18 cellular contexts compared by ENCODE assay signal in the genomic region with DNA sequence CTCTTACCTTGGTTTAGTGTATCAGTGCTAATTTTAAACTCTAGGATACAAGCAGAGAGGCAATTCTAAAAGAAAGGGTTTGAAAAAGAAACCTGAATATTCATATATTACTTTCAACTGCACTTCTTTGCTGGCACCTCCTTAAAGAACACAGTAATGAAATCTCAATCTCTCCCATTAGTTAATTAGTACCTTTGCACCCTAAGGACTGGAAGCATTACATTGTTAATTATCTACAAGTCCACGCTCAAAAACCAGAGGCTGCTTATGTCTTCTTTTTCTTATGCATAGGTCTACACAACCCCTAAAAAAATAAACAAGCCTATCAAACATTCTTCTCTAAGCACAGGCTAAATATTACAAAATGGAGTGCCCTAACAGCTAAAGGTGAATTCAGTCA. TPM values are rescaled to one million over a fixed set of nuclear protein-coding genes. Genes with fewer than 3 reads are reported as not detected.
DNase-seq lines count a peak whose midpoint lies in the region; ATAC-seq and TF ChIP-seq lines count a peak whose summit lies in the region.
"Had no signal": no experiment of that assay in that cellular context is flagged by ENCODE, and none has a peak within 500 bp of the region (broad histone marks: within the 10 kb centered on the region; RNA-seq: fewer than 3 reads in every experiment).

No MANE protein-coding gene starts in this region.

- DNase-seq in GM23338 (ENCODE audit: low spot score) (no peak), neural crest cell (ENCODE audit: low read depth, low spot score) (no peak), immature natural killer cell (no peak), NCI-H1417 treated with DMSO at 0.1 percent for 48 hours (lab: John Stamatoyannopoulos, UW) (no peak)
- DNase-seq: adrenal gland, hippocampal formation, Karpas-422, NCI-H2081 treated with DMSO at 0.1 percent for 48 hours, SW 1271, transverse colon had no signal

- H3K9me3 Mint-ChIP-seq in GM23338 (no peaks in the 10 kb centered on the region), neural crest cell (no peaks in the 10 kb centered on the region), immature natural killer cell (no peaks in the 10 kb centered on the region)
- H3K9me3 Mint-ChIP-seq: activated T-helper 2 cell treated with anti-CD3 and anti-CD28 coated beads, Interferon-gamma antibody, Interleukin-2, Interleukin-4, amounts not matched to agents 10 μg/mL and 5 μg/mL and 100 μg/mL, durations not matched to agents 14 hours and 24 hours and 36 hours; dendritic cell treated with granulocyte-macrophage colony-stimulating factor and Interleukin-4, amounts not matched to agents 40 ng/mL and 50 ng/mL, for 4 days had no signal

- peak overlapping the region; percentile 33; the same call in 1 of the 2 replicates for H3K4me2 ChIP-seq in GM23338

- no peak overlapping the region for H3K4me3 ChIP-seq in GM23338
- H3K4me3 ChIP-seq: adrenal gland, lung, transverse colon had no signal

- no peaks in the 10 kb centered on the region for H3K36me3 ChIP-seq in GM23338 (ENCODE audit: insufficient read depth)
- H3K36me3 ChIP-seq: adrenal gland, transverse colon had no signal

- H3K79me2 ChIP-seq in GM23338 (replicated peaks; ENCODE audit: insufficient read depth), result no peaks in the 10 kb centered on the region; the same call in 1 of the 2 replicates

- H3K4me1 Mint-ChIP-seq in GM23338 (peaks cover 47% of the 10 kb centered on the region), neural crest cell (peaks cover 46% of the 10 kb centered on the region), immature natural killer cell (peaks cover 38 to 51% of the 10 kb centered on the region in 2 donors)

- H3K27ac Mint-ChIP-seq in GM23338 (no peak overlapping the region), neural crest cell (ENCODE audit: unreplicated experiment) (no peak overlapping the region), immature natural killer cell (peak overlapping the region in 2 of 6 donors; percentile 18 to 41)
- H3K27ac Mint-ChIP-seq: activated T-helper 2 cell treated with anti-CD3 and anti-CD28 coated beads, Interferon-gamma antibody, Interleukin-2, Interleukin-4, amounts not matched to agents 10 μg/mL and 5 μg/mL and 100 μg/mL, durations not matched to agents 14 hours and 24 hours and 36 hours; dendritic cell treated with granulocyte-macrophage colony-stimulating factor and Interleukin-4, amounts not matched to agents 40 ng/mL and 50 ng/mL, for 4 days; stimulated activated naive CD8-positive, alpha-beta T cell treated with anti-CD3 and anti-CD28 coated beads, Interleukin-15, Interleukin-2, amounts not matched to agents 100 ng/mL and 50 ng/mL, for 24 hours had no signal

- H3K27ac ChIP-seq in GM23338 (ENCODE audit: low read depth), result no peak overlapping the region
- H3K27ac ChIP-seq: adrenal gland, transverse colon had no signal

- peak; percentile 51 for ATAC-seq in GM18907 (IDR thresholded peaks at IDR 0.05; ENCODE audit: unreplicated experiment)
- no peak for ATAC-seq in GM23338
- ATAC-seq in HG03571 (IDR thresholded peaks at IDR 0.05; ENCODE audit: unreplicated experiment), result peak; percentile 40
- ATAC-seq in HG02973 (IDR thresholded peaks at IDR 0.05; ENCODE audit: unreplicated experiment), result no peak
- no peak for ATAC-seq in HG03139 (IDR thresholded peaks at IDR 0.05; ENCODE audit: unreplicated experiment)

- H3K36me3 Mint-ChIP-seq in GM23338 (ENCODE audit: low read depth) (peaks cover 7% of the 10 kb centered on the region; the same call in 2 of the 3 replicates), neural crest cell (ENCODE audit: low read depth) (peaks cover 8% of the 10 kb centered on the region), immature natural killer cell (peaks cover 0 to 10% (median 8%) of the 10 kb centered on the region in 3 donors)

- H3K27me3 ChIP-seq in GM23338 (ENCODE audit: insufficient read depth), result no peaks in the 10 kb centered on the region
- H3K27me3 ChIP-seq: transverse colon had no signal

- TF ChIP-seq CTCF in GM23338 (conservative IDR thresholded peaks at IDR 0.05; ENCODE audit: low read depth in 2 of 2) (no peak), neural crest cell (conservative IDR thresholded peaks at IDR 0.05) (no peak)

- no peaks in the 10 kb centered on the region for H3K9me2 ChIP-seq in GM23338 (ENCODE audit: insufficient read depth)

- H2AFZ ChIP-seq in GM23338, result no peak overlapping the region

- no peaks in the 10 kb centered on the region for H3F3A ChIP-seq in GM23338 (replicated peaks; ENCODE audit: low read depth)

- H3K27me3 Mint-ChIP-seq in GM23338 (ENCODE audit: insufficient read depth, low read depth, poor library complexity), result no peaks in the 10 kb centered on the region
- H3K27me3 Mint-ChIP-seq in neural crest cell (ENCODE audit: low read depth), result no peaks in the 10 kb centered on the region
- H3K27me3 Mint-ChIP-seq in immature natural killer cell (ENCODE audit: low read depth in 3 of 3), result no peaks in the 10 kb centered on the region
- H3K27me3 Mint-ChIP-seq: dendritic cell treated with granulocyte-macrophage colony-stimulating factor and Interleukin-4, amounts not matched to agents 40 ng/mL and 50 ng/mL, for 4 days; stimulated activated naive CD8-positive, alpha-beta T cell treated with anti-CD3 and anti-CD28 coated beads, Interleukin-15, Interleukin-2, amounts not matched to agents 100 ng/mL and 50 ng/mL, for 24 hours had no signal

- H4K20me1 ChIP-seq in GM23338 (replicated peaks; ENCODE audit: insufficient read depth), result no peaks in the 10 kb centered on the region

- H3K4me3 Mint-ChIP-seq in GM23338 (no peak overlapping the region), neural crest cell (peak overlapping the region; percentile 47), immature natural killer cell (no peak overlapping the region)
- H3K4me3 Mint-ChIP-seq: dendritic cell treated with granulocyte-macrophage colony-stimulating factor and Interleukin-4, amounts not matched to agents 40 ng/mL and 50 ng/mL, for 4 days; stimulated activated naive CD8-positive, alpha-beta T cell treated with anti-CD3 and anti-CD28 coated beads, Interleukin-15, Interleukin-2, amounts not matched to agents 100 ng/mL and 50 ng/mL, for 24 hours had no signal

- H3K4me1 ChIP-seq in GM23338 (ENCODE audit: insufficient read depth), result peaks cover 38% of the 10 kb centered on the region
- H3K4me1 ChIP-seq: adrenal gland had no signal

TF ChIP-seq in GM23338, 12 proteins besides CTCF, POLR2A, EP300 and RAD21 (continues in another document):
- TF ChIP-seq, protein P1, sequence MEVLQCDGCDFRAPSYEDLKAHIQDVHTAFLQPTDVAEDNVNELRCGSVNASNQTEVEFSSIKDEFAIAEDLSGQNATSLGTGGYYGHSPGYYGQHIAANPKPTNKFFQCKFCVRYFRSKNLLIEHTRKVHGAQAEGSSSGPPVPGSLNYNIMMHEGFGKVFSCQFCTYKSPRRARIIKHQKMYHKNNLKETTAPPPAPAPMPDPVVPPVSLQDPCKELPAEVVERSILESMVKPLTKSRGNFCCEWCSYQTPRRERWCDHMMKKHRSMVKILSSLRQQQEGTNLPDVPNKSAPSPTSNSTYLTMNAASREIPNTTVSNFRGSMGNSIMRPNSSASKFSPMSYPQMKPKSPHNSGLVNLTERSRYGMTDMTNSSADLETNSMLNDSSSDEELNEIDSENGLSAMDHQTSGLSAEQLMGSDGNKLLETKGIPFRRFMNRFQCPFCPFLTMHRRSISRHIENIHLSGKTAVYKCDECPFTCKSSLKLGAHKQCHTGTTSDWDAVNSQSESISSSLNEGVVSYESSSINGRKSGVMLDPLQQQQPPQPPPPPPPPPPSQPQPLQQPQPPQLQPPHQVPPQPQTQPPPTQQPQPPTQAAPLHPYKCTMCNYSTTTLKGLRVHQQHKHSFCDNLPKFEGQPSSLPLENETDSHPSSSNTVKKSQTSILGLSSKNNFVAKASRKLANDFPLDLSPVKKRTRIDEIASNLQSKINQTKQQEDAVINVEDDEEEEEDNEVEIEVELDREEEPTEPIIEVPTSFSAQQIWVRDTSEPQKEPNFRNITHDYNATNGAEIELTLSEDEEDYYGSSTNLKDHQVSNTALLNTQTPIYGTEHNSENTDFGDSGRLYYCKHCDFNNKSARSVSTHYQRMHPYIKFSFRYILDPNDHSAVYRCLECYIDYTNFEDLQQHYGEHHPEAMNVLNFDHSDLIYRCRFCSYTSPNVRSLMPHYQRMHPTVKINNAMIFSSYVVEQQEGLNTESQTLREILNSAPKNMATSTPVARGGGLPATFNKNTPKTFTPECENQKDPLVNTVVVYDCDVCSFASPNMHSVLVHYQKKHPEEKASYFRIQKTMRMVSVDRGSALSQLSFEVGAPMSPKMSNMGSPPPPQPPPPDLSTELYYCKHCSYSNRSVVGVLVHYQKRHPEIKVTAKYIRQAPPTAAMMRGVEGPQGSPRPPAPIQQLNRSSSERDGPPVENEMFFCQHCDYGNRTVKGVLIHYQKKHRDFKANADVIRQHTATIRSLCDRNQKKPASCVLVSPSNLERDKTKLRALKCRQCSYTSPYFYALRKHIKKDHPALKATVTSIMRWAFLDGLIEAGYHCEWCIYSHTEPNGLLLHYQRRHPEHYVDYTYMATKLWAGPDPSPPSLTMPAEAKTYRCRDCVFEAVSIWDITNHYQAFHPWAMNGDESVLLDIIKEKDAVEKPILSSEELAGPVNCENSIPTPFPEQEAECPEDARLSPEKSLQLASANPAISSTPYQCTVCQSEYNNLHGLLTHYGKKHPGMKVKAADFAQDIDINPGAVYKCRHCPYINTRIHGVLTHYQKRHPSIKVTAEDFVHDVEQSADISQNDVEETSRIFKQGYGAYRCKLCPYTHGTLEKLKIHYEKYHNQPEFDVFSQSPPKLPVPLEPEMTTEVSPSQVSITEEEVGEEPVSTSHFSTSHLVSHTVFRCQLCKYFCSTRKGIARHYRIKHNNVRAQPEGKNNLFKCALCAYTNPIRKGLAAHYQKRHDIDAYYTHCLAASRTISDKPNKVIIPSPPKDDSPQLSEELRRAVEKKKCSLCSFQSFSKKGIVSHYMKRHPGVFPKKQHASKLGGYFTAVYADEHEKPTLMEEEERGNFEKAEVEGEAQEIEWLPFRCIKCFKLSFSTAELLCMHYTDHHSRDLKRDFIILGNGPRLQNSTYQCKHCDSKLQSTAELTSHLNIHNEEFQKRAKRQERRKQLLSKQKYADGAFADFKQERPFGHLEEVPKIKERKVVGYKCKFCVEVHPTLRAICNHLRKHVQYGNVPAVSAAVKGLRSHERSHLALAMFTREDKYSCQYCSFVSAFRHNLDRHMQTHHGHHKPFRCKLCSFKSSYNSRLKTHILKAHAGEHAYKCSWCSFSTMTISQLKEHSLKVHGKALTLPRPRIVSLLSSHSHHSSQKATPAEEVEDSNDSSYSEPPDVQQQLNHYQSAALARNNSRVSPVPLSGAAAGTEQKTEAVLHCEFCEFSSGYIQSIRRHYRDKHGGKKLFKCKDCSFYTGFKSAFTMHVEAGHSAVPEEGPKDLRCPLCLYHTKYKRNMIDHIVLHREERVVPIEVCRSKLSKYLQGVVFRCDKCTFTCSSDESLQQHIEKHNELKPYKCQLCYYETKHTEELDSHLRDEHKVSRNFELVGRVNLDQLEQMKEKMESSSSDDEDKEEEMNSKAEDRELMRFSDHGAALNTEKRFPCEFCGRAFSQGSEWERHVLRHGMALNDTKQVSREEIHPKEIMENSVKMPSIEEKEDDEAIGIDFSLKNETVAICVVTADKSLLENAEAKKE (CRISPR knock-in tag; IDR thresholded peaks at IDR 0.05), result no peak

RNA-seq across cellular contexts. Expression of a gene that starts 20.2 kb away (rescaled TPM):
- 6.2 and 7.2 TPM in 2 replicates for total RNA-seq in GM23338 (2014; rRNA removed; shearing (Covaris generic))
- polyA plus RNA-seq in GM23338 (2016; fragmentation: Nextera tagmentation; extraction: Ambion mirVana), result 4.1 and 5.5 TPM in 2 replicates
- 105 and 108 TPM in 2 replicates for total RNA-seq in neural crest cell
- polyA plus RNA-seq in immature natural killer cell, result 10 to 100 TPM in 2 of 3 donors, 1 to 10 TPM in 1; 6.7 to 18.0 (median 14.2) TPM

Comparison
In these comparisons a context has a peak if more than half of its experiments do, and no peak if none do; other contexts are left out.
1. ATAC-seq: peak in GM18907 (single experiment) and HG03571 (single experiment); none in GM23338 (single experiment), HG02973 (single experiment) and HG03139 (single experiment).
2. RNA of a gene that starts 20.2 kb away (total RNA-seq): 105 to 108 TPM in neural crest cell; 6.2 to 7.2 TPM in GM23338; every median in the first group is over 10 times any median in the second.